8 cellular contexts compared by ENCODE assay signal in the genomic region with DNA sequence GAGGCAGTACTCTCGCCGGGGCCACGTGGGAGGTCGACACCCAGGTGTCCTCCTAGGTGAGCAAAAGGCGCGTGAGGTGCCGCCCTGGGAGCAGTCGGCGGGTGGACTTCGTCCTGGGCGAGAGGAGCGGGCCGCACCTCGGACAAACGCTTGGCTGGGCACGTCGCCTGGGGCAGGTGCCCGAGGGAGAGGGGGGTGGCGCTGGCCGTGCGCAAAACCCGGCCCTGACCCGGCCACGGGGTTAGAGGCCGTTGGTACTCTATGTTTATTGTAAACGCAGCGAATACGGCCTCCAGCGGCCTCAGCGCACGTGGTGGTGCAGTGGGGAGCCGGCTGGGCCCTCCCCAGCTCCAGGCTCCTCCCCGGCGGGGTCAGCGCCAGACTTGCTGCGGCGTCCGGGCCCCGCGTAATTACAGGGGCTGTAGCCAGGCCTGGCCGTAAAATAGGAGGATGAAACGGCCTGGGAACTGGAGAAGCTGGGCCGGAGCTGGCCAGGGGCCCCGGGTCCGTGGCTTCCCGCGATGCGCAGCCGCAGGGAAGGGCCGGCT. TPM values are rescaled to one million over a fixed set of nuclear protein-coding genes. Genes with fewer than 3 reads are reported as not detected.
DNase-seq lines count a peak whose midpoint lies in the region; ATAC-seq and TF ChIP-seq lines count a peak whose summit lies in the region.

No MANE protein-coding gene starts in this region.

- H3K4me3 Mint-ChIP-seq in T-cell, result peak overlapping the region; percentile 18 to 82 (median 24)
- H3K4me3 Mint-ChIP-seq in glutamatergic neuron (ENCODE audit: unreplicated experiment), result peak overlapping the region; percentile 81

- no peaks in the 10 kb centered on the region for H3K36me3 Mint-ChIP-seq in T-cell
- no peaks in the 10 kb centered on the region for H3K36me3 Mint-ChIP-seq in glutamatergic neuron (ENCODE audit: unreplicated experiment)

- CTCF ChIA-PET in T-cell (lab: Charles Lee), result interaction anchor here in 1 of 2 donors (0.6 kb wide), 2 partner anchors 10 to 679 kb away, joined by 4 to 6 read pairs; no protein-coding TSS in a partner anchor

- peaks cover 37 to 42% (median 40%) of the 10 kb centered on the region in 3 donors for H3K4me1 Mint-ChIP-seq in T-cell
- H3K4me1 Mint-ChIP-seq in glutamatergic neuron (ENCODE audit: low read depth, unreplicated experiment), result peaks cover 23% of the 10 kb centered on the region

- H3K9me3 Mint-ChIP-seq in T-cell (no peaks in the 10 kb centered on the region), glutamatergic neuron (ENCODE audit: unreplicated experiment) (peaks cover 8% of the 10 kb centered on the region)

- ATAC-seq in T-cell (replicated peaks in 1 of 4), result no peak
- ATAC-seq in GM18868 (IDR thresholded peaks at IDR 0.05; ENCODE audit: unreplicated experiment), result no peak

- DNase-seq in DMS53 (lab: John Stamatoyannopoulos, UW) (peak; percentile 94), T-cell (no peak), glutamatergic neuron (peak; percentile 36), occipital lobe (lab: John Stamatoyannopoulos, UW) (peak; percentile 76), SW 1271 (lab: John Stamatoyannopoulos, UW) (no peak), RPMI8226 (no peak), NCI-H187 (lab: John Stamatoyannopoulos, UW) (no peak)

- H3K27me3 Mint-ChIP-seq in T-cell, result peaks cover 0 to 22% of the 10 kb centered on the region in 2 donors
- H3K27me3 Mint-ChIP-seq in glutamatergic neuron (ENCODE audit: unreplicated experiment), result peaks cover 26% of the 10 kb centered on the region

- no peak for TF ChIP-seq CTCF in glutamatergic neuron (IDR thresholded peaks at IDR 0.05; ENCODE audit: partially characterized antibody, unreplicated experiment)

- H3K27ac Mint-ChIP-seq in T-cell (peak overlapping the region in 1 of 2 donors; percentile 7), glutamatergic neuron (ENCODE audit: unreplicated experiment) (no peak overlapping the region)

- POLR2A ChIA-PET in T-cell (lab: Charles Lee), result no interaction called here

RNA-seq across cellular contexts. Expression of a gene that starts 1.7 kb away (rescaled TPM):
- total RNA-seq in T-cell (1 to 10 TPM; 1.6 to 8.4 (median 5.1) TPM), glutamatergic neuron (ENCODE audit: unreplicated experiment) (1.7 TPM), occipital lobe (2.7 TPM)

RNA-seq across cellular contexts. Expression of a gene that starts 9.6 kb away (rescaled TPM):
- 10 to 100 TPM; 20.7 to 34.9 (median 30.8) TPM for total RNA-seq in T-cell
- total RNA-seq in glutamatergic neuron (ENCODE audit: unreplicated experiment), result 8.6 TPM
- total RNA-seq in occipital lobe, result 6.2 TPM

RNA-seq across cellular contexts. Expression of a gene that starts 14.3 kb away (rescaled TPM):
- 10 to 100 TPM; 26.9 to 70.7 (median 64.5) TPM for total RNA-seq in T-cell
- 27.7 TPM for total RNA-seq in glutamatergic neuron (ENCODE audit: unreplicated experiment)
- 12.0 TPM for total RNA-seq in occipital lobe

RNA-seq across cellular contexts. Expression of a gene that starts 47.1 kb away (rescaled TPM):
- 100 to 1,000 TPM in 4 of 5 donors, 10 to 100 TPM in 1; 93.6 to 150 (median 138) TPM for total RNA-seq in T-cell
- total RNA-seq in glutamatergic neuron (ENCODE audit: unreplicated experiment), result 108 TPM
- 59.0 TPM for total RNA-seq in occipital lobe

RNA-seq across cellular contexts. Expression of a gene that starts 47.4 kb away (rescaled TPM):
- total RNA-seq in T-cell (1 to 10 TPM in 3 of 5 donors, under 1 TPM in 1, not detected in 1; 0.68 to 2.6 (median 2.3) TPM), glutamatergic neuron (ENCODE audit: unreplicated experiment) (14.6 TPM), occipital lobe (7.6 TPM)

Comparison
In these comparisons a context has a peak if more than half of its experiments do, and no peak if none do; other contexts are left out.
1. DNase-seq: peak in DMS53 (single experiment), glutamatergic neuron (single experiment) and occipital lobe (single experiment); none in T-cell (0 of 34), SW 1271 (0 of 2), RPMI8226 (single experiment) and NCI-H187 (0 of 2).